ENCODE assay signal across 23 cellular contexts in the genomic region with DNA sequence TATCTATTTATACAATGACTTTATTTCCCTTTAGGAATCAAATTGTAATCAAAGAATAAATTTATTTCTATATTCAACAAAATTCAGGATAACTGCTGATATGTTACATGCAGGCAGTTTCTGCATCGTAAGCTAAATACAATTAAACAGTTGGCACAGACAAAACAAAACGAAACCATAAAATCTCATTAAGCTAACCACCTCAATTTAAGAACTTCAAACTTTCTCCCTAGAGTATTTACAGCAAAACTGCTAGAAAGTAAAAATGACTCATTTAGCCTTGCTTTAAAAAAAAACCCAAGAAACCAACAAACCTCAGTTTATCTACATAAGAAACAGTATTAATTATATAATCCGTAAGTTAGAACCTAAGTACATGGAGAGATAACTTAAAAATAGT. TPM values are rescaled to one million over a fixed set of nuclear protein-coding genes. Genes with fewer than 3 reads are reported as not detected.
DNase-seq lines count a peak whose midpoint lies in the region; ATAC-seq, FAIRE-seq and TF ChIP-seq lines count a peak whose summit lies in the region.
"Had no signal": no experiment of that assay in that cellular context is flagged by ENCODE, and none has a peak within 500 bp of the region (broad histone marks: within the 10 kb centered on the region; RNA-seq: fewer than 3 reads in every experiment).

No MANE protein-coding gene starts in this region.

- TF ChIP-seq POLR2A in A549 (IDR thresholded peaks at IDR 0.05; ENCODE audit: low read length) (no peak), adrenal gland (IDR thresholded peaks at IDR 0.05) (no peak)

- TF ChIP-seq CTCF in A549 (IDR thresholded peaks at IDR 0.05) (no peak), activated B cell treated with CpG ODN at 0.5 μM for 24 hours (IDR thresholded peaks at IDR 0.05) (no peak), adrenal gland (IDR thresholded peaks at IDR 0.05) (no peak)

- ATAC-seq in A549 (no peak), activated B cell treated with CpG ODN at 0.5 μM for 24 hours (ENCODE audit: low read depth) (no peak)
- ATAC-seq in stimulated activated naive CD8-positive, alpha-beta T cell treated with anti-CD3 and anti-CD28 coated beads, Interleukin-15, Interleukin-2, amounts not matched to agents 100 U/mL and 50 U/mL, for 24 hours = no peak
- ATAC-seq: CD8-positive, alpha-beta T cell; Right ventricle myocardium inferior had no signal

- H3K4me1 ChIP-seq in A549 = no peaks in the 10 kb centered on the region
- H3K4me1 ChIP-seq in adrenal gland (replicated peaks in 1 of 2) = no peaks in the 10 kb centered on the region
- H3K4me1 ChIP-seq: Caco-2, SJCRH30 had no signal

- TF ChIP-seq RAD21 in A549 (conservative IDR thresholded peaks at IDR 0.05 in 1 of 2, IDR thresholded peaks at IDR 0.05 in 1 of 2) = no peak

- no peak for FAIRE-seq in A549 (lab: Jason Lieb, UNC)
- FAIRE-seq in G401.6 (lab: Jason Lieb, UNC) = peak; percentile 37
- peak; percentile 80 for FAIRE-seq in islet of Langerhans (lab: Jason Lieb, UNC)
- FAIRE-seq: GM12891, GM19239, H54 had no signal

- no peaks in the 10 kb centered on the region for H3K9me3 ChIP-seq in A549
- H3K9me3 ChIP-seq in adrenal gland (replicated peaks in 1 of 3) = no peaks in the 10 kb centered on the region
- H3K9me3 ChIP-seq: Caco-2, SJCRH30 had no signal

- H3K36me3 ChIP-seq in adrenal gland (replicated peaks in 1 of 2) = peaks cover 0 to 71% of the 10 kb centered on the region in 2 donors

- 84% methylated on average over 3 of the region's 3 CpGs for WGBS in A549 (ENCODE audit: missing lambda C conversion rate)
- WGBS in adrenal gland, 4 donors = 69 to 93% (median 87%) methylated on average over 3 of the region's 3 CpGs

- CTCF ChIA-PET in A549 (lab: Yijun Ruan, JAX) (no interaction called here), activated B cell treated with CpG ODN at 0.5 μM for 24 hours (lab: Charles Lee) (interaction anchor here (1.2 to 1.5 kb wide), 2 partner anchors 20 to 620 kb away, joined by 3 read pairs; no protein-coding TSS in a partner anchor)

- intact Hi-C loops in activated B cell treated with CpG ODN at 0.5 μM for 24 hours (cut with micrococcal nuclease) = no loop called here
- intact Hi-C loops in adrenal gland (cut with DNase I) = no loop called here

- POLR2A ChIA-PET in A549 (lab: Yijun Ruan, JAX) = no interaction called here
- POLR2A ChIA-PET in activated B cell treated with CpG ODN at 0.5 μM for 24 hours (lab: Charles Lee) = no interaction called here

- no peak overlapping the region for H3K4me2 ChIP-seq in A549
- H3K4me2 ChIP-seq: PC-9 had no signal

- peak overlapping the region; percentile 46 for H3K27ac Mint-ChIP-seq in activated B cell treated with CpG ODN at 0.5 μM for 24 hours
- H3K27ac Mint-ChIP-seq: CD8-positive, alpha-beta T cell had no signal

- H3K4me3 ChIP-seq in A549 = no peak overlapping the region
- H3K4me3 ChIP-seq in adrenal gland = no peak overlapping the region
- H3K4me3 ChIP-seq: PC-9, SJCRH30 had no signal

- H3K9me3 Mint-ChIP-seq in activated B cell treated with CpG ODN at 0.5 μM for 24 hours = no peaks in the 10 kb centered on the region
- H3K9me3 Mint-ChIP-seq: CD8-positive, alpha-beta T cell had no signal

- no peak overlapping the region for H3K27ac ChIP-seq in A549
- no peak overlapping the region for H3K27ac ChIP-seq in adrenal gland
- H3K27ac ChIP-seq: PC-9, SJCRH30 had no signal

- no peak for DNase-seq in A549 (ENCODE audit: low read depth in 1 of 2, low spot score in 1 of 2)
- no peak for DNase-seq in activated B cell treated with CpG ODN at 0.5 μM for 24 hours
- no peak for DNase-seq in stimulated activated naive CD8-positive, alpha-beta T cell treated with anti-CD3 and anti-CD28 coated beads, Interleukin-15, Interleukin-2, amounts not matched to agents 100 U/mL and 50 U/mL, for 24 hours
- no peak for DNase-seq in adrenal gland
- no peak for DNase-seq in stimulated activated CD4-positive, alpha-beta T cell treated with anti-CD3 and anti-CD28 coated beads, Interleukin-2, amount 100 ng/mL, for 48 hours
- DNase-seq: C1 segment of cervical spinal cord; Caco-2; CD8-positive, alpha-beta T cell; GDM1; Karpas-422; NCI-H2029; NCI-H446; NCI-H524 treated with DMSO at 0.1 percent for 48 hours; NCI-H82; NK-92 treated with Interleukin-12 subunit alpha and Interleukin-12 subunit beta, amount 100 ng/mL, for 24 hours; PC-9; SJCRH30 had no signal

- no peaks in the 10 kb centered on the region for H3K27me3 ChIP-seq in adrenal gland
- H3K27me3 ChIP-seq: SJCRH30 had no signal

- H3K4me3 Mint-ChIP-seq in activated B cell treated with CpG ODN at 0.5 μM for 24 hours = no peak overlapping the region
- H3K4me3 Mint-ChIP-seq: CD8-positive, alpha-beta T cell had no signal

- no peaks in the 10 kb centered on the region for H3K27me3 Mint-ChIP-seq in activated B cell treated with CpG ODN at 0.5 μM for 24 hours

- peaks cover 78% of the 10 kb centered on the region for H3K36me3 Mint-ChIP-seq in activated B cell treated with CpG ODN at 0.5 μM for 24 hours (ENCODE audit: low read depth)

- no peak for TF ChIP-seq EP300 in A549 (IDR thresholded peaks at IDR 0.05)

- peaks cover 2% of the 10 kb centered on the region for H3K4me1 Mint-ChIP-seq in activated B cell treated with CpG ODN at 0.5 μM for 24 hours

TF ChIP-seq in A549, 52 proteins besides CTCF, POLR2A, EP300 and RAD21:
- peak; percentile 9 for TF ChIP-seq MAFK (IDR thresholded peaks at IDR 0.05; ENCODE audit: partially characterized antibody)
- TF ChIP-seq USF2 (IDR thresholded peaks at IDR 0.05) = no peak

RNA-seq across cellular contexts. Expression of gene SSR1, which starts 17.1 kb away (rescaled TPM):
- 171 and 201 TPM in 2 replicates for polyA plus RNA-seq in A549 (2011; rRNA removed)
- 28.6 and 33.3 TPM in 2 replicates for polyA plus RNA-seq in A549 (2012; cell fraction: cytosol; rRNA removed)
- polyA plus RNA-seq in A549 (2012; cell fraction: nucleus; rRNA removed) = 9.7 and 14.4 TPM in 2 replicates
- 84.8 to 91.0 TPM (median 87.0 TPM) in 3 replicates for polyA plus RNA-seq in A549 (2017; fragmentation: RNase III; extraction: RNeasy Plus Mini Kit Qiagen cat#74134 plus additional on column Dnase treatment)
- polyA minus RNA-seq in A549 (2011; rRNA and poly(A)+ RNA removed) = 47.7 and 52.5 TPM in 2 replicates
- 83.4 and 86.7 TPM in 2 replicates for total RNA-seq in activated B cell treated with CpG ODN at 0.5 μM for 24 hours
- 100 to 1,000 TPM in 4 of 8 donors, 10 to 100 TPM in 4; 42.9 to 281 (median 106) TPM for total RNA-seq in adrenal gland
- 100 to 1,000 TPM in 1 of 3 donors, 10 to 100 TPM in 1, 1 to 10 TPM in 1; 9.7 to 211 (median 15.1) TPM for polyA plus RNA-seq in adrenal gland
